In genomic region chr19:55615553-55616394, GRCh38 we compare ENCODE assay signal across 28 cellular contexts.
"Had no signal": no experiment of that assay in that cellular context is flagged by ENCODE, and none has a peak within 500 bp of the region (broad histone marks: within the 10 kb centered on the region; RNA-seq: fewer than 3 reads in every experiment).

No MANE protein-coding gene starts in this region.

- H3K4me1 ChIP-seq: thyroid gland had no signal

- H3K4me3 ChIP-seq: heart left ventricle, lower lobe of right lung, mucosa of descending colon, ovary, right atrium auricular region, skin epidermis, stomach, thyroid gland, transverse colon, upper lobe of left lung, vagina had no signal

- H3K27ac ChIP-seq: heart left ventricle, lower lobe of right lung, ovary, right atrium auricular region, skin epidermis, stomach, testis, thyroid gland, transverse colon, upper lobe of left lung, vagina had no signal

- H3K9me3 ChIP-seq: heart left ventricle, lower lobe of right lung, mucosa of descending colon, neutrophil, ovary, right atrium auricular region, stomach, testis, thyroid gland, transverse colon, upper lobe of left lung, vagina had no signal

- ATAC-seq: heart left ventricle; left cardiac atrium; left lobe of liver; lower lobe of right lung; mucosa of descending colon; naive thymus-derived CD4-positive, alpha-beta T cell; natural killer cell treated with Interleukin-12 subunit alpha and Interleukin-12 subunit beta and Interleukin-15 and Interleukin-18, amount 100 ng/mL, for 72 hours; sciatic nerve; stimulated activated naive B cell treated with anti-CD40 and anti-IgM and Interleukin-4, amounts not matched to agents 10 μg/mL and 1 μg/mL and 100 μg/mL, for 72 hours; stimulated activated naive CD8-positive, alpha-beta T cell treated with anti-CD3 and anti-CD28 coated beads, Interleukin-15, Interleukin-2, amounts not matched to agents 100 U/mL and 50 U/mL, for 24 hours had no signal

- H3K27me3 ChIP-seq: heart left ventricle, neutrophil, ovary, right atrium auricular region, stomach, testis, thyroid gland, transverse colon, upper lobe of left lung, vagina had no signal

- H3K36me3 ChIP-seq: ovary had no signal

- DNase-seq: hypothalamus; kidney glomerular epithelial cell; left cardiac atrium; lower lobe of right lung; midbrain; mucosa of descending colon; naive thymus-derived CD4-positive, alpha-beta T cell; occipital lobe; ovary; stimulated activated CD4-positive, alpha-beta T cell treated with anti-CD3 and anti-CD28 coated beads, Interleukin-12 subunit alpha, Interleukin-12 subunit beta, amount 100 ng/mL, for 4 hours; stimulated activated CD4-positive, alpha-beta T cell treated with anti-CD3 and anti-CD28 coated beads, Interleukin-15, amount 100 ng/mL, for 24 hours; stimulated activated CD4-positive, alpha-beta T cell treated with anti-CD3 and anti-CD28 coated beads, Interleukin-2, amount 100 ng/mL, for 24 hours; stimulated activated CD4-positive, alpha-beta T cell treated with anti-CD3 and anti-CD28 coated beads, Interleukin-4, amount 100 ng/mL, for 1 hour; stimulated activated naive B cell treated with anti-CD40 and anti-IgM and Interleukin-4, amounts not matched to agents 10 μg/mL and 1 μg/mL and 100 μg/mL, for 72 hours; stimulated activated naive CD8-positive, alpha-beta T cell treated with anti-CD3 and anti-CD28 coated beads, Interleukin-15, Interleukin-2, amounts not matched to agents 100 U/mL and 50 U/mL, for 24 hours; stomach; testis; thyroid gland; transverse colon had no signal
